ENCODE assay signal across 13 cellular contexts in the genomic region with DNA sequence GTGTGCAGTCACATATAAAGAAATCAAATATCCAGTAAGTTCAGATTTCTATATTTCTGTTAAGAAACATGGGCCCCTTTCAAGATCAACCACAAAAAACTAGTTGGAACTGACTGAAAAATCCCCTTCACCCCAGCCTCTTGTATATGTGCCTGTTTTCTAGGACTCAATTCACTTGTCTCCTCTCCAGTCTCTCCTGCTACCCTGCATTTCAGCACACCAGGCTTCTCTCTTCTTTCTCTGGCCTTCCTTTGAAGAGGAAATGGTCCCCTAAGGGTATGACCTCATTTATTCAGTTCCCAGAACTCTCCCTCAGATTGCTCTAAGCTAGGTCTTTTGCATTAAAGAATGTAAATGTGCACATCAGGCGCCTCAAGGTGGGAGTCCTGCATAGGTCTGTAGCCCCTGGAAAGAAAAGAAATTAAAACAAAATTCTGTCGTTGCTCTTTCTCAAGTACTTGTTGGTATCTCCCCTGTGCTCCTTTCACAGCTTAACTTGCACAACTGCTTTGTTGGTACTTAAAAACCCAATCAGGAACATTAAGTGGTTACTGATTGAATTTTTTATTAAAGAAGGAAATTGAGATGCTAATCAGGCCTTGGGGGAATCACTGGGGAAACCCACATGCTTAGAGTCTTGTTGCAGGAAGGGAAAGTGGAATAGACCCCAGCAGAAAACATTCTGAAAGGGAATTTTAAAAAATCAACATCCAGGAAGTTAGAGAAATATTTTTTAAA.
A peak's percentile ranks its signal among the peaks of the same experiment; 100 is the strongest.
DNase-seq lines count a peak whose midpoint lies in the region; ATAC-seq, FAIRE-seq and TF ChIP-seq lines count a peak whose summit lies in the region.
"Had no signal": no experiment of that assay in that cellular context is flagged by ENCODE, and none has a peak within 500 bp of the region (broad histone marks: within the 10 kb centered on the region; RNA-seq: fewer than 3 reads in every experiment).

No MANE protein-coding gene starts in this region.

- H3K27ac ChIP-seq in small intestine (ENCODE audit: low read depth in 1 of 2, low read length in 1 of 2), result no peak overlapping the region
- H3K27ac ChIP-seq in osteoblast (ENCODE audit: low read depth, low read length), result no peak overlapping the region
- H3K27ac ChIP-seq: VCaP had no signal

- no peak for FAIRE-seq in small intestine (lab: Jason Lieb, UNC)

- peak; percentile 64 for ATAC-seq in GM21360 (IDR thresholded peaks at IDR 0.05; ENCODE audit: unreplicated experiment)
- ATAC-seq: right cardiac atrium had no signal

- no peaks in the 10 kb centered on the region for H3K79me2 ChIP-seq in osteoblast (ENCODE audit: insufficient read depth, low read length)

- no peaks in the 10 kb centered on the region for H3K36me3 ChIP-seq in small intestine (ENCODE audit: control insufficient read depth in 2 of 2, insufficient read depth in 2 of 2, low read length in 2 of 2)
- H3K36me3 ChIP-seq in osteoblast (ENCODE audit: insufficient read depth, low read length), result no peaks in the 10 kb centered on the region

- TF ChIP-seq CTCF in GM10248 (IDR thresholded peaks at IDR 0.05; ENCODE audit: control extremely low read depth, extremely low read depth, low read depth, missing control alignments) (no peak), osteoblast (IDR thresholded peaks at IDR 0.05; ENCODE audit: extremely low read depth, low read depth, low read length) (no peak)

- no peak overlapping the region for H3K4me2 ChIP-seq in osteoblast (ENCODE audit: insufficient read depth, low read length)

- H4K20me1 ChIP-seq in osteoblast (ENCODE audit: insufficient read depth, low read length), result no peaks in the 10 kb centered on the region

- no peak overlapping the region for H3K4me3 ChIP-seq in small intestine (ENCODE audit: low read depth in 1 of 2, low read length in 2 of 2)
- H3K4me3 ChIP-seq in osteoblast (ENCODE audit: insufficient read depth, low read length), result no peak overlapping the region

- POLR2A ChIA-PET in GM10248 (lab: Yijun Ruan, JAX), result no interaction called here

- H3K27me3 ChIP-seq in small intestine (ENCODE audit: control insufficient read depth in 2 of 2, insufficient read depth in 2 of 2, low read length in 2 of 2), result peaks cover 0 to 3% of the 10 kb centered on the region in 2 donors
- no peaks in the 10 kb centered on the region for H3K27me3 ChIP-seq in osteoblast (ENCODE audit: insufficient read depth, low read length)

- 68 to 85% (median 82%) methylated on average over 2 of the region's 2 CpGs for WGBS in small intestine, 3 donors

- H3K9me3 ChIP-seq in small intestine (ENCODE audit: control insufficient read depth, low read depth), result no peaks in the 10 kb centered on the region
- H3K9me3 ChIP-seq in osteoblast (ENCODE audit: low read depth, low read length), result no peaks in the 10 kb centered on the region

- no peak overlapping the region for H2AFZ ChIP-seq in osteoblast (ENCODE audit: low read length)

- no peaks in the 10 kb centered on the region for H3K4me1 ChIP-seq in small intestine (ENCODE audit: control insufficient read depth in 2 of 2, insufficient read depth in 1 of 2, low read depth in 1 of 2, low read length in 1 of 2)
- no peaks in the 10 kb centered on the region for H3K4me1 ChIP-seq in osteoblast (ENCODE audit: insufficient read depth, low read length)

- DNase-seq in GM10248 (ENCODE audit: extremely low spot score), result peak; percentile 8
- DNase-seq in NAMALWA (ENCODE audit: low spot score), result peak; percentile 11
- DNase-seq in iPS DF 19.7 (ENCODE audit: low read depth, low spot score), result peak; percentile 20
- no peak for DNase-seq in NCI-H1694 (lab: John Stamatoyannopoulos, UW)
- no peak for DNase-seq in small intestine
- DNase-seq in osteoblast (ENCODE audit: insufficient read length, low spot score, missing footprints), result no peak
- DNase-seq in GM19238 (ENCODE audit: insufficient read length, low spot score), result no peak
- DNase-seq: activated T-cell treated with anti-CD3 and anti-CD28 coated beads for 4 hours, dermis blood vessel endothelial cell, DMS153, right cardiac atrium had no signal

- CTCF ChIA-PET in GM10248 (lab: Yijun Ruan, JAX), result interaction anchor here (0.8 to 3.6 kb wide), 4 partner anchors 10 to 15 kb away, joined by 3 to 16 read pairs (median 3); no protein-coding TSS in a partner anchor

Comparison
In these comparisons a context has a peak if more than half of its experiments do, and no peak if none do; other contexts are left out.
1. DNase-seq: peak in GM10248 (single experiment), NAMALWA (single experiment) and iPS DF 19.7 (single experiment); none in NCI-H1694 (single experiment), small intestine (single experiment), osteoblast (single experiment) and GM19238 (single experiment).